In the genomic region with DNA sequence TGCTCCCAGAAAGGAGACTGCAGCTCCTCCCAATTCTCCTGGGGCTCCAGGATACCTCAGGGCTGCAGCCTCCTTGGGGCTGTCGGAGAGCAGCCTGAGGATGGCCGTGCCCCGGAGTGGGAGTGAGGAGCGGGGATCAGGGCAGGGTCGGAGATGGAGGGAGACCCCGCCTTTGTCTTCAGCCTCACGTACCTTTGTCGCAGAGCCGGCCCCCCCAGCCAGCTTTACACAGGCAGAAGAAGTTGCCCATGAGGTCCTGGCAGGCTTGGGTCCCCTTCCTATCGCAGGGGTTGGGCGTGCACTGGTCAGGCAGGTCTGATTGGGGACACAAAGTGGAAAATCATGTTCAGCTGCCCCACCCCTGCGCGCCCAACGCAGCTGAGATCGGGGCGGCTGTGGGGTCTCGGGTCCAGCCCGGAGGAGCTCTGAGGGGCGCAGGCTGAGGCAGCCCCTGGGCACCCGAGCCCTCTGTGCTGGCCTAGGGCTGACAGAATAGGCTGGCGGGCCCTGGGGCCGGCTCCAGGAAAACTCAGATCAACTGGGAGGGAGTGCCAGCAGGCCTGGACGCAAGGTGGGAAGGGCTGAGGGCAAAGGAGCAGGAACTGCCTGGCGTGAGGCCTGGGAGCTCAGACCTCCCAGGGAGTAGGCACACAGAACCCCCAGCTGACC, we compare ENCODE assay signal across 16 cellular contexts. TPM values are rescaled to one million over a fixed set of nuclear protein-coding genes. Genes with fewer than 3 reads are reported as not detected.
DNase-seq lines count a peak whose midpoint lies in the region; ATAC-seq, FAIRE-seq and TF ChIP-seq lines count a peak whose summit lies in the region.
"Had no signal": no experiment of that assay in that cellular context is flagged by ENCODE, and none has a peak within 500 bp of the region (broad histone marks: within the 10 kb centered on the region; RNA-seq: fewer than 3 reads in every experiment).

No MANE protein-coding gene starts in this region.

- TF ChIP-seq POLR2A in H1 (IDR thresholded peaks at IDR 0.05; ENCODE audit: control extremely low read depth in 1 of 2, low read depth in 2 of 2, low read length in 2 of 2) (no peak), stomach (IDR thresholded peaks at IDR 0.05) (no peak)

- TF ChIP-seq RAD21 in H1 (IDR thresholded peaks at IDR 0.05 in 1 of 2, conservative IDR thresholded peaks at IDR 0.05 in 1 of 2; ENCODE audit: low read depth in 2 of 2, low read length in 2 of 2) = no peak

- no peak overlapping the region for H3K14ac ChIP-seq in H1 (ENCODE audit: insufficient read length)

- no peak overlapping the region for H3K27ac ChIP-seq in H1 (ENCODE audit: low read depth, low read length)
- H3K27ac ChIP-seq in stomach = peak overlapping the region; percentile 34 to 85 (median 77)

- CTCF ChIA-PET in H1 (lab: Charles Lee; ENCODE audit: partially characterized antibody) = interaction anchor here (0.5 to 1.9 kb wide), 4 partner anchors 13 to 389 kb away, joined by 3 to 10 read pairs (median 5); no protein-coding TSS in a partner anchor

- no peaks in the 10 kb centered on the region for H3K79me1 ChIP-seq in H1 (ENCODE audit: low read depth, low read length)

- H2AK5ac ChIP-seq in H1 (ENCODE audit: low read depth, low read length) = no peak overlapping the region; the same call in 1 of the 2 replicates

- H2BK5ac ChIP-seq in H1 (ENCODE audit: low read depth, low read length) = peak overlapping the region; percentile 63; the same call in 1 of the 2 replicates

- H2BK120ac ChIP-seq in H1 (replicated peaks; ENCODE audit: low read depth, low read length) = no peak overlapping the region

- H4K20me1 ChIP-seq in H1 (replicated peaks in 1 of 2; ENCODE audit: control insufficient read depth in 1 of 2, insufficient read depth in 2 of 2, low read length in 2 of 2) = no peaks in the 10 kb centered on the region

- no peak for TF ChIP-seq CTCF in HFFc6 (IDR thresholded peaks at IDR 0.05)
- no peak for TF ChIP-seq CTCF in H1 (IDR thresholded peaks at IDR 0.05; ENCODE audit: control extremely low read depth in 1 of 3, insufficient read depth in 1 of 3, low read depth in 1 of 3, low read length in 3 of 3)
- TF ChIP-seq CTCF in stomach (IDR thresholded peaks at IDR 0.05) = no peak

- no peaks in the 10 kb centered on the region; a peak in 1 of 8 replicates for H3K36me3 ChIP-seq in H1 (ENCODE audit: control insufficient read depth in 2 of 4, insufficient read depth in 4 of 4, low read length in 3 of 4)
- peaks cover 7 to 38% (median 34%) of the 10 kb centered on the region in 4 donors for H3K36me3 ChIP-seq in stomach
- H3K36me3 ChIP-seq: cardiac muscle cell had no signal

- no peak overlapping the region for H2AFZ ChIP-seq in H1 (ENCODE audit: low read length)

- no peak overlapping the region for H3K23ac ChIP-seq in H1 (ENCODE audit: insufficient read length)

- H2BK15ac ChIP-seq in H1 (ENCODE audit: low read length) = no peak overlapping the region

- no peaks in the 10 kb centered on the region for H3K79me2 ChIP-seq in H1 (ENCODE audit: control insufficient read depth in 1 of 2, insufficient read depth in 2 of 2, low read length in 2 of 2)

- H3K4me3 Mint-ChIP-seq in HFFc6 = no peak overlapping the region; the same call in 1 of the 2 replicates
- H3K4me3 Mint-ChIP-seq: activated CD4-positive, alpha-beta T cell treated with anti-CD3 and anti-CD28 coated beads, Interleukin-2, amount 10 ng/mL, durations not matched to agents 24 days and 14 days; CD4-positive, alpha-beta memory T cell had no signal

- H4K8ac ChIP-seq in H1 (ENCODE audit: extremely low read depth, insufficient read depth, low read length) = peak overlapping the region; percentile 62

- no peaks in the 10 kb centered on the region for H3K9me3 ChIP-seq in H1 (ENCODE audit: insufficient read depth in 2 of 2, low read depth in 1 of 2, low read length in 1 of 2)
- H3K9me3 ChIP-seq in stomach = no peaks in the 10 kb centered on the region

- ATAC-seq in left lobe of liver (peak; percentile 74), HG03159 (IDR thresholded peaks at IDR 0.05; ENCODE audit: unreplicated experiment) (no peak)

- no peak for TF ChIP-seq EP300 in H1 (IDR thresholded peaks at IDR 0.05; ENCODE audit: borderline replicate concordance in 1 of 2, low read depth in 2 of 2, low read length in 2 of 2)
- no peak for TF ChIP-seq EP300 in stomach (IDR thresholded peaks at IDR 0.05)

- H3K4me3 ChIP-seq in H1 (ENCODE audit: extremely low read depth in 1 of 4, insufficient read depth in 2 of 4, low read depth in 3 of 4, low read length in 4 of 4) = no peak overlapping the region
- peak overlapping the region in 1 of 4 donors; percentile 13 for H3K4me3 ChIP-seq in stomach
- H3K4me3 ChIP-seq: cardiac muscle cell, lung had no signal

- no peak overlapping the region for H3K18ac ChIP-seq in H1 (ENCODE audit: extremely low read depth, low read length)

- no peak overlapping the region for H3K4ac ChIP-seq in H1 (replicated peaks; ENCODE audit: insufficient read length, low read depth, low read length)

- no peak for DNase-seq in HFFc6
- DNase-seq in H1 (ENCODE audit: low read depth in 1 of 2, low spot score in 2 of 2) = no peak
- peak; percentile 91 for DNase-seq in left lobe of liver (ENCODE audit: low spot score)
- peak; percentile 81 for DNase-seq in stomach
- no peak for DNase-seq in NCI-H526 (lab: John Stamatoyannopoulos, UW)
- DNase-seq in GM19240 (ENCODE audit: insufficient read length, low spot score) = no peak
- no peak for DNase-seq in NCI-H1417 treated with DMSO at 0.1 percent for 48 hours (lab: John Stamatoyannopoulos, UW)
- DNase-seq: activated CD4-positive, alpha-beta T cell treated with anti-CD3 and anti-CD28 coated beads, Interleukin-2, amount 10 ng/mL, durations not matched to agents 24 days and 14 days; activated effector memory CD4-positive, alpha-beta T cell treated with Interleukin-2 at 50 U/mL for 16 hours; CD4-positive, alpha-beta memory T cell; NCI-H1105; NCI-H748 treated with DMSO at 0.1 percent for 48 hours had no signal

- H3K9me3 Mint-ChIP-seq in HFFc6 = no peaks in the 10 kb centered on the region

- POLR2A ChIA-PET in H1 (lab: Charles Lee; ENCODE audit: partially characterized antibody) = interaction anchor here (1.0 kb wide), 1 partner anchor 15 kb away, joined by 3 read pairs; no protein-coding TSS in a partner anchor

- H3K4me1 ChIP-seq in H1 (replicated peaks in 1 of 4; ENCODE audit: control insufficient read depth in 3 of 4, insufficient read depth in 4 of 4, low read length in 3 of 4) (peaks cover 0 to 16% (median 7%) of the 10 kb centered on the region in 4 experiments; a peak in 5 of 7 replicates), stomach (peaks cover 42 to 68% (median 58%) of the 10 kb centered on the region in 4 donors)

- no peak overlapping the region for H3K56ac ChIP-seq in H1 (replicated peaks; ENCODE audit: insufficient read length, low read depth, low read length)

- 89% methylated on average over 16 of the region's 24 CpGs; no CpG with 5 or more reads in 1 of the 2 experiments for WGBS in H1 (ENCODE audit: extremely low coverage in 1 of 2, insufficient coverage in 1 of 2, insufficient read length in 1 of 2, insufficient replicate concordance in 2 of 2, low coverage in 1 of 2, low lambda C conversion rate in 2 of 2, missing lambda C conversion rate in 1 of 2), 2 experiments
- WGBS in stomach, 5 donors = 27 to 76% (median 45%) methylated on average over 15 to 24 of the region's 24 CpGs

- H3K9ac ChIP-seq in H1 (replicated peaks in 1 of 4; ENCODE audit: extremely low read depth in 1 of 4, low read depth in 3 of 4, low read length in 3 of 4) = no peak overlapping the region

- no peak overlapping the region for H3K4me2 ChIP-seq in H1 (ENCODE audit: insufficient read depth in 1 of 2, low read depth in 2 of 2, low read length in 2 of 2)

- H4K5ac ChIP-seq in H1 (ENCODE audit: insufficient read length, low read depth, low read length) = no peak overlapping the region

- H4K91ac ChIP-seq in H1 (replicated peaks; ENCODE audit: insufficient read length, low read length) = no peak overlapping the region

- H2BK12ac ChIP-seq in H1 (ENCODE audit: low read depth, low read length) = no peak overlapping the region

- no peak overlapping the region for H2BK20ac ChIP-seq in H1 (ENCODE audit: low read length)

- intact Hi-C loops in stomach (cut with DNase I; ENCODE audit: low total_unique reads) = no loop called here

- no peaks in the 10 kb centered on the region for H3K23me2 ChIP-seq in H1 (ENCODE audit: low read depth, low read length)

- H3K27ac Mint-ChIP-seq in HFFc6 = peak overlapping the region; percentile 52
- H3K27ac Mint-ChIP-seq: activated CD4-positive, alpha-beta T cell treated with anti-CD3 and anti-CD28 coated beads, Interleukin-2, amount 10 ng/mL, durations not matched to agents 24 days and 14 days; CD4-positive, alpha-beta memory T cell had no signal

- H3K4me1 Mint-ChIP-seq in HFFc6 (ENCODE audit: low read depth) = peaks cover 49% of the 10 kb centered on the region

- H3K27me3 ChIP-seq in H1 (replicated peaks in 1 of 4; ENCODE audit: control insufficient read depth in 3 of 4, extremely low read depth in 1 of 4, insufficient read depth in 3 of 4, low read length in 3 of 4) = no peaks in the 10 kb centered on the region
- no peaks in the 10 kb centered on the region for H3K27me3 ChIP-seq in stomach
- H3K27me3 ChIP-seq: cardiac muscle cell had no signal

- peaks cover 26% of the 10 kb centered on the region for H3K36me3 Mint-ChIP-seq in HFFc6 (ENCODE audit: low read depth)

- FAIRE-seq in H1 (lab: Jason Lieb, UNC) = no peak
- FAIRE-seq: frontal cortex had no signal

- peaks cover 24% of the 10 kb centered on the region for H3K27me3 Mint-ChIP-seq in HFFc6 (ENCODE audit: insufficient read depth)
- H3K27me3 Mint-ChIP-seq: CD4-positive, alpha-beta memory T cell had no signal

TF ChIP-seq in H1, 55 proteins besides CTCF, POLR2A, EP300 and RAD21 (continues in another document):
- TF ChIP-seq SRF (IDR thresholded peaks at IDR 0.05; ENCODE audit: low read depth, low read length) (no peak), RBBP5 (IDR thresholded peaks at IDR 0.05; ENCODE audit: borderline replicate concordance, low read depth, low read length) (no peak), TCF12 (IDR thresholded peaks at IDR 0.05; ENCODE audit: low read depth, low read length) (no peak), CHD2 (IDR thresholded peaks at IDR 0.05; ENCODE audit: low read length) (no peak), CREB1 (IDR thresholded peaks at IDR 0.05) (no peak)

RNA-seq across cellular contexts. Expression of a gene that starts 24.2 kb away (rescaled TPM):
- 100 to 1,000 TPM; 669 to 813 (median 715) TPM for total RNA-seq in HFFc6 (2021; fragmentation: NEBNext Ultra II Directional; extraction: Animal tissue kit (Norgen Biotek cat#: 25700))
- total RNA-seq in H1 (2021; fragmentation: NEBNext Ultra II Directional; extraction: Animal tissue kit (Norgen Biotek cat#: 25700)) = 18.4 and 18.6 TPM in 2 replicates
- polyA plus RNA-seq in H1 (2011; rRNA removed) (31.0 and 37.3 TPM in 2 replicates), stomach (100 to 1,000 TPM in 1 of 3 donors, 10 to 100 TPM in 2; 34.7 to 109 (median 62.0) TPM)
- polyA plus RNA-seq in H1 (2011; cell fraction: cytosol; rRNA removed) = 33.1 TPM
- 60.3 TPM for polyA plus RNA-seq in H1 (2011; cell fraction: nucleus; rRNA removed)
- polyA plus RNA-seq in H1 (2012, experiment 1 of 2) = 17.9 to 34.8 TPM (median 30.9 TPM) in 4 replicates
- polyA plus RNA-seq in H1 (2012, experiment 2 of 2) = 18.3 TPM
- polyA plus RNA-seq in H1 (2013, experiment 1 of 2) = 11.4 TPM
- 10.5 TPM for polyA plus RNA-seq in H1 (2013, experiment 2 of 2)
- 6.4 and 7.4 TPM in 2 replicates for polyA minus RNA-seq in H1 (2011; rRNA and poly(A)+ RNA removed)
- 11.8 TPM for polyA minus RNA-seq in H1 (2011; cell fraction: cytosol; rRNA and poly(A)+ RNA removed)
- 13.8 TPM for polyA minus RNA-seq in H1 (2011; cell fraction: nucleus; rRNA and poly(A)+ RNA removed)
- total RNA-seq in left lobe of liver (36.5 TPM), stomach (100 to 1,000 TPM in 2 of 5 donors, 10 to 100 TPM in 3; 31.4 to 409 (median 93.4) TPM)

Comparison
In these comparisons a context has a peak if more than half of its experiments do, and no peak if none do; other contexts are left out.
1. DNase-seq: peak in left lobe of liver (single experiment) and stomach (single experiment); none in HFFc6 (single experiment), H1 (0 of 2), NCI-H526 (0 of 2), GM19240 (single experiment) and NCI-H1417 treated with DMSO at 0.1 percent for 48 hours (single experiment).